ENCODE assay signal across 12 cellular contexts in genomic region chr19:51807111-51807701, GRCh38. TPM values are rescaled to one million over a fixed set of nuclear protein-coding genes. Genes with fewer than 3 reads are reported as not detected.
A peak's percentile ranks its signal among the peaks of the same experiment; 100 is the strongest.
DNase-seq lines count a peak whose midpoint lies in the region; ATAC-seq and TF ChIP-seq lines count a peak whose summit lies in the region.
"Had no signal": no experiment of that assay in that cellular context is flagged by ENCODE, and none has a peak within 500 bp of the region (broad histone marks: within the 10 kb centered on the region; RNA-seq: fewer than 3 reads in every experiment).

No MANE protein-coding gene starts in this region.

- no peaks in the 10 kb centered on the region for H3K4me1 ChIP-seq in CD8-positive, alpha-beta memory T cell (ENCODE audit: insufficient read depth, low read length)
- H3K4me1 ChIP-seq: Caco-2, gastrocnemius medialis had no signal

- no peaks in the 10 kb centered on the region for H3K36me3 ChIP-seq in CD8-positive, alpha-beta memory T cell (ENCODE audit: insufficient read depth, low read length)
- H3K36me3 ChIP-seq: gastrocnemius medialis had no signal

- no peaks in the 10 kb centered on the region for H3K27me3 Mint-ChIP-seq in CD8-positive, alpha-beta memory T cell
- no peaks in the 10 kb centered on the region for H3K27me3 Mint-ChIP-seq in mesothelial cell of epicardium (ENCODE audit: low read depth)
- H3K27me3 Mint-ChIP-seq in CD4-positive, alpha-beta T cell, result no peaks in the 10 kb centered on the region

- H3K9me3 Mint-ChIP-seq in CD8-positive, alpha-beta memory T cell, result peaks cover 9 to 18% (median 14%) of the 10 kb centered on the region in 5 donors
- peaks cover 68% of the 10 kb centered on the region for H3K9me3 Mint-ChIP-seq in mesothelial cell of epicardium
- no peaks in the 10 kb centered on the region for H3K9me3 Mint-ChIP-seq in CD4-positive, alpha-beta T cell

- TF ChIP-seq CTCF in mesothelial cell of epicardium (IDR thresholded peaks at IDR 0.05; ENCODE audit: unreplicated experiment), result no peak
- no peak for TF ChIP-seq CTCF in CD4-positive, alpha-beta T cell (IDR thresholded peaks at IDR 0.05)

- peak; percentile 33 for ATAC-seq in left lobe of liver
- ATAC-seq in GM18867 (IDR thresholded peaks at IDR 0.05; ENCODE audit: unreplicated experiment), result no peak
- ATAC-seq in GM19023 (IDR thresholded peaks at IDR 0.05; ENCODE audit: unreplicated experiment), result no peak
- ATAC-seq in CD4-positive, alpha-beta T cell (ENCODE audit: poor library complexity), result no peak
- ATAC-seq: gastrocnemius medialis had no signal

- no peak overlapping the region for H3K4me3 Mint-ChIP-seq in CD8-positive, alpha-beta memory T cell
- no peak overlapping the region for H3K4me3 Mint-ChIP-seq in mesothelial cell of epicardium
- H3K4me3 Mint-ChIP-seq in CD4-positive, alpha-beta T cell, result no peak overlapping the region

- intact Hi-C loops in CD4-positive, alpha-beta T cell (cut with DNase I, micrococcal nuclease), result no loop called here

- no peaks in the 10 kb centered on the region for H3K36me3 Mint-ChIP-seq in CD8-positive, alpha-beta memory T cell
- H3K36me3 Mint-ChIP-seq in mesothelial cell of epicardium, result no peaks in the 10 kb centered on the region
- H3K36me3 Mint-ChIP-seq in CD4-positive, alpha-beta T cell (ENCODE audit: low read depth), result no peaks in the 10 kb centered on the region

- CTCF ChIA-PET in CD8-positive, alpha-beta memory T cell (lab: Charles Lee), result no interaction called here
- CTCF ChIA-PET in CD4-positive, alpha-beta T cell (lab: Charles Lee), result no interaction called here

- DNase-seq in CD8-positive, alpha-beta memory T cell, result no peak
- DNase-seq in M059J (ENCODE audit: low read depth), result peak; percentile 58
- DNase-seq in activated gamma-delta T cell treated with anti-CD3 and anti-CD28 coated beads, Interleukin-2, amount 50 U/mL, for 16 hours (ENCODE audit: low read depth), result peak; percentile 2
- DNase-seq in left lobe of liver (ENCODE audit: low spot score), result no peak
- DNase-seq in mesothelial cell of epicardium (ENCODE audit: low spot score in 2 of 2, unreplicated experiment in 2 of 2), result no peak
- no peak for DNase-seq in CD4-positive, alpha-beta T cell
- DNase-seq: cerebellar nuclear complex, NCI-H1436 had no signal

- no peaks in the 10 kb centered on the region for H3K9me3 ChIP-seq in CD8-positive, alpha-beta memory T cell (ENCODE audit: low read length)
- H3K9me3 ChIP-seq in CD4-positive, alpha-beta T cell (ENCODE audit: control insufficient read depth, low read length), result no peaks in the 10 kb centered on the region
- H3K9me3 ChIP-seq: gastrocnemius medialis had no signal

- H3K27ac ChIP-seq in CD8-positive, alpha-beta memory T cell (ENCODE audit: low read depth, low read length), result peak overlapping the region; percentile 43
- no peak overlapping the region for H3K27ac ChIP-seq in CD4-positive, alpha-beta T cell (ENCODE audit: low read depth, low read length)
- H3K27ac ChIP-seq: gastrocnemius medialis had no signal

- no peaks in the 10 kb centered on the region for H3K27me3 ChIP-seq in CD8-positive, alpha-beta memory T cell (ENCODE audit: insufficient read depth, low read length, poor library complexity, severe bottlenecking)
- H3K27me3 ChIP-seq in CD4-positive, alpha-beta T cell (ENCODE audit: control insufficient read depth, insufficient read depth, low read length), result no peaks in the 10 kb centered on the region
- H3K27me3 ChIP-seq: gastrocnemius medialis had no signal

- POLR2A ChIA-PET in CD8-positive, alpha-beta memory T cell (lab: Charles Lee), result no interaction called here
- POLR2A ChIA-PET in CD4-positive, alpha-beta T cell (lab: Charles Lee), result no interaction called here

- no peaks in the 10 kb centered on the region for H3K4me1 Mint-ChIP-seq in CD8-positive, alpha-beta memory T cell
- H3K4me1 Mint-ChIP-seq in mesothelial cell of epicardium, result no peaks in the 10 kb centered on the region
- no peaks in the 10 kb centered on the region for H3K4me1 Mint-ChIP-seq in CD4-positive, alpha-beta T cell (ENCODE audit: low read depth)

- peak overlapping the region in 1 of 8 donors; percentile 35 for H3K27ac Mint-ChIP-seq in CD8-positive, alpha-beta memory T cell
- H3K27ac Mint-ChIP-seq in mesothelial cell of epicardium, result no peak overlapping the region
- no peak overlapping the region for H3K27ac Mint-ChIP-seq in CD4-positive, alpha-beta T cell

- H3K4me3 ChIP-seq in CD8-positive, alpha-beta memory T cell (ENCODE audit: low read length), result no peak overlapping the region
- H3K4me3 ChIP-seq: gastrocnemius medialis had no signal

RNA-seq across cellular contexts. Expression of gene FPR3, which starts 12.2 kb away (rescaled TPM):
- total RNA-seq in CD8-positive, alpha-beta memory T cell, result 1 to 10 TPM; 1.1 to 1.3 TPM
- not detected for polyA plus RNA-seq in CD8-positive, alpha-beta memory T cell
- total RNA-seq in M059J (2014; rRNA removed; shearing (Covaris generic)), result 0.10 and 0.22 TPM in 2 replicates
- total RNA-seq in left lobe of liver (1.6 TPM), mesothelial cell of epicardium (not detected in 3 replicates)
- total RNA-seq in CD4-positive, alpha-beta T cell, result not detected
- total RNA-seq: Caco-2 had no signal

RNA-seq across cellular contexts. Expression of gene FPR2, which starts 46.2 kb away (rescaled TPM):
- total RNA-seq in CD8-positive, alpha-beta memory T cell, result not detected
- polyA plus RNA-seq in CD8-positive, alpha-beta memory T cell, result not detected
- not detected in 2 replicates for total RNA-seq in M059J (2014; rRNA removed; shearing (Covaris generic))
- total RNA-seq in left lobe of liver, result 0.73 TPM
- total RNA-seq in mesothelial cell of epicardium, result not detected in 3 replicates
- not detected for total RNA-seq in CD4-positive, alpha-beta T cell
- total RNA-seq: Caco-2 had no signal

RNA-seq across cellular contexts. Expression of gene FPR1, which starts 55.5 kb away (rescaled TPM):
- total RNA-seq in CD8-positive, alpha-beta memory T cell, result not detected
- polyA plus RNA-seq in CD8-positive, alpha-beta memory T cell, result not detected
- 3.6 and 3.8 TPM in 2 replicates for total RNA-seq in M059J (2014; rRNA removed; shearing (Covaris generic))
- total RNA-seq in left lobe of liver, result 1.4 TPM
- not detected in 3 replicates for total RNA-seq in mesothelial cell of epicardium
- total RNA-seq in CD4-positive, alpha-beta T cell, result 1 to 10 TPM; 1.2 to 1.9 TPM
- total RNA-seq: Caco-2 had no signal

Comparison
In these comparisons a context has a peak if more than half of its experiments do, and no peak if none do; other contexts are left out.
1. DNase-seq: peak in M059J (single experiment) and activated gamma-delta T cell treated with anti-CD3 and anti-CD28 coated beads, Interleukin-2, amount 50 U/mL, for 16 hours (single experiment); none in CD8-positive, alpha-beta memory T cell (0 of 5), left lobe of liver (single experiment), mesothelial cell of epicardium (0 of 2) and CD4-positive, alpha-beta T cell (0 of 10).